In the genomic region with DNA sequence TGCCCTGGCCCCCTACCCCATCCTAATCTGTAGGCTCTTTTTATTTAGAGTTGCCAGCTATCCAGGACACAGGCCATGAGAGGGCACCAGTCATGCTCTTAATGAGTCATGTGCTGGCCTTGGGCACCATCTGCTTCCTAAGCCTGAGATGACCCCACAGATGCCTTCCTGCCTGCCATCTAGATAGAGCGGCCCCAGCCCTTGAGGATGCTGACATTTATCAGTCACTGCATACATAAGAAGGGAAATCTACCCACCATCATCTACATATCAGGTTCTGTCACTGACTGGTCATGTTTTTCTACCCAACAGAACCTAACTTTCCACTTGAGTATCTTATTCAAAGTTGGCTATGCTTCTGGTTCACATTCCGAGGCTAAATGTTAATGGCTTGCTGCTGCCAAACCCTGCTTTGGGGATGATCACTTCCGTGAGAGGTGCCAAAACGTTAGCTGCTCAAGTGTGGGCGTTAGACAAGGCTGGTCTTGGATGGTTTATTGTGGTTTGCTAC, we compare ENCODE assay signal across 1 cellular context.
TF ChIP-seq lines count a peak whose summit lies in the region.

No MANE protein-coding gene starts in this region.

TF ChIP-seq in HepG2, 621 proteins besides CTCF, POLR2A, EP300 and RAD21:
- TF ChIP-seq, protein P1, sequence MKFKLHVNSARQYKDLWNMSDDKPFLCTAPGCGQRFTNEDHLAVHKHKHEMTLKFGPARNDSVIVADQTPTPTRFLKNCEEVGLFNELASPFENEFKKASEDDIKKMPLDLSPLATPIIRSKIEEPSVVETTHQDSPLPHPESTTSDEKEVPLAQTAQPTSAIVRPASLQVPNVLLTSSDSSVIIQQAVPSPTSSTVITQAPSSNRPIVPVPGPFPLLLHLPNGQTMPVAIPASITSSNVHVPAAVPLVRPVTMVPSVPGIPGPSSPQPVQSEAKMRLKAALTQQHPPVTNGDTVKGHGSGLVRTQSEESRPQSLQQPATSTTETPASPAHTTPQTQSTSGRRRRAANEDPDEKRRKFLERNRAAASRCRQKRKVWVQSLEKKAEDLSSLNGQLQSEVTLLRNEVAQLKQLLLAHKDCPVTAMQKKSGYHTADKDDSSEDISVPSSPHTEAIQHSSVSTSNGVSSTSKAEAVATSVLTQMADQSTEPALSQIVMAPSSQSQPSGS (CRISPR knock-in tag; IDR thresholded peaks at IDR 0.05) = no peak
- TF ChIP-seq STAG1 (CRISPR knock-in tag; IDR thresholded peaks at IDR 0.05) (peak; percentile 19; the same call in 1 of the 2 replicates), GATAD2A (CRISPR knock-in tag; IDR thresholded peaks at IDR 0.05) (no peak)
